8 cellular contexts compared by ENCODE assay signal in genomic region chr7:44082541-44083207, GRCh38. TPM values are rescaled to one million over a fixed set of nuclear protein-coding genes. Genes with fewer than 3 reads are reported as not detected.
DNase-seq lines count a peak whose midpoint lies in the region; ATAC-seq and TF ChIP-seq lines count a peak whose summit lies in the region.

No MANE protein-coding gene starts in this region.

- H3K4me3 ChIP-seq in WI38 (ENCODE audit: low read depth, low read length) (peak overlapping the region; percentile 65), cardiac fibroblast (replicated peaks in 1 of 2; ENCODE audit: low read depth in 2 of 2, low read length in 2 of 2) (peak overlapping the region; percentile 47 to 67)

- H3K4me1 Mint-ChIP-seq in immature natural killer cell: peaks cover 29 to 40% of the 10 kb centered on the region in 2 donors

- H3K27me3 Mint-ChIP-seq in immature natural killer cell (ENCODE audit: low read depth in 3 of 3): peaks cover 0 to 4% (median 3%) of the 10 kb centered on the region in 3 donors

- peak overlapping the region; percentile 74 to 89 (median 80) for H3K27ac Mint-ChIP-seq in immature natural killer cell

- peaks cover 0 to 8% (median 4%) of the 10 kb centered on the region in 3 donors for H3K36me3 Mint-ChIP-seq in immature natural killer cell

- TF ChIP-seq CTCF in WI38 (IDR thresholded peaks at IDR 0.05; ENCODE audit: low read depth, low read length) (no peak), cardiac fibroblast (IDR thresholded peaks at IDR 0.05; ENCODE audit: low read depth, low read length) (no peak)

- DNase-seq in AG08395 (ENCODE audit: low spot score) (peak; percentile 96), NCI-H2227 (lab: John Stamatoyannopoulos, UW; ENCODE audit: unreplicated experiment) (peak; percentile 97), cardiac fibroblast (ENCODE audit: low read depth in 2 of 2) (peak; percentile 99), immature natural killer cell (peak; percentile 98 to 99 (median 99)), smooth muscle cell of the brain vasculature (ENCODE audit: low read depth, low spot score) (peak; percentile 97)

- ATAC-seq in GM18909 (IDR thresholded peaks at IDR 0.05; ENCODE audit: poor library complexity, unreplicated experiment) (peak; percentile 95), HG03159 (IDR thresholded peaks at IDR 0.05; ENCODE audit: unreplicated experiment) (peak; percentile 93)

- H3K9me3 Mint-ChIP-seq in immature natural killer cell: no peaks in the 10 kb centered on the region

- peak overlapping the region; percentile 87 to 94 (median 90) for H3K4me3 Mint-ChIP-seq in immature natural killer cell

RNA-seq across cellular contexts. Expression of gene POLM, which starts 0.3 kb away (rescaled TPM):
- 10 to 100 TPM in 1 of 3 donors, 1 to 10 TPM in 2; 5.1 to 23.3 (median 7.2) TPM for polyA plus RNA-seq in immature natural killer cell

RNA-seq across cellular contexts. Expression of gene PGAM2, which starts 17.3 kb away (rescaled TPM):
- not detected for polyA plus RNA-seq in immature natural killer cell

RNA-seq across cellular contexts. Expression of gene AEBP1, which starts 21.5 kb away (rescaled TPM):
- 1 to 10 TPM in 2 of 3 donors, not detected in 1; 1.5 TPM for polyA plus RNA-seq in immature natural killer cell

RNA-seq across cellular contexts. Expression of gene DBNL, which starts 38.2 kb away (rescaled TPM):
- 100 to 1,000 TPM; 237 to 306 (median 285) TPM for polyA plus RNA-seq in immature natural killer cell

RNA-seq across cellular contexts. Expression of gene POLD2, which starts 40.7 kb away (rescaled TPM):
- polyA plus RNA-seq in immature natural killer cell: 10 to 100 TPM; 39.8 to 65.7 (median 48.4) TPM

Comparison
In these comparisons a context has a peak if more than half of its experiments do, and no peak if none do; other contexts are left out.
1. Peak in every context shown above with its lines: DNase-seq, ATAC-seq and H3K4me3 ChIP-seq.